2 cellular contexts compared by ENCODE assay signal in the genomic region with DNA sequence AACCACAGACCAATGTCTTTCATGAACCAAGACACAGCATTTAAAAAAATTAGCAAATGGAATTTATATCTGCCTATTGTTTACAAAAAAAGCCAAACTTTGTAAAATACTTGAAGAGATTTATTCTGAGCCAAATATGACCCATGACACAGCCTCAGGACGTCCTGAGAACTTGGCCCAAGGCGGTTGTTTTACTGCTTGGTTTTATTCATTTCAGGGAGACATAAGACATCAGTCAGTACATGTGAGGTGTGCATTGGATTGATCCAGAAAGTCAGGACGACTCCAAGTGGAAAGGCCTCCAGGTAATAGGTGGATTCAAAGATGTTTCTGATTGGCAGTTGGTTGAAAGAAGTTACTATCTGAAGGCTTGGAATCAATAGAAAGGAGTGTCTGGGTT.
TF ChIP-seq lines count a peak whose summit lies in the region.

No MANE protein-coding gene starts in this region.

TF ChIP-seq in K562, 482 proteins besides CTCF, POLR2A, EP300 and RAD21 (continued from another document):
- TF ChIP-seq, protein P1, sequence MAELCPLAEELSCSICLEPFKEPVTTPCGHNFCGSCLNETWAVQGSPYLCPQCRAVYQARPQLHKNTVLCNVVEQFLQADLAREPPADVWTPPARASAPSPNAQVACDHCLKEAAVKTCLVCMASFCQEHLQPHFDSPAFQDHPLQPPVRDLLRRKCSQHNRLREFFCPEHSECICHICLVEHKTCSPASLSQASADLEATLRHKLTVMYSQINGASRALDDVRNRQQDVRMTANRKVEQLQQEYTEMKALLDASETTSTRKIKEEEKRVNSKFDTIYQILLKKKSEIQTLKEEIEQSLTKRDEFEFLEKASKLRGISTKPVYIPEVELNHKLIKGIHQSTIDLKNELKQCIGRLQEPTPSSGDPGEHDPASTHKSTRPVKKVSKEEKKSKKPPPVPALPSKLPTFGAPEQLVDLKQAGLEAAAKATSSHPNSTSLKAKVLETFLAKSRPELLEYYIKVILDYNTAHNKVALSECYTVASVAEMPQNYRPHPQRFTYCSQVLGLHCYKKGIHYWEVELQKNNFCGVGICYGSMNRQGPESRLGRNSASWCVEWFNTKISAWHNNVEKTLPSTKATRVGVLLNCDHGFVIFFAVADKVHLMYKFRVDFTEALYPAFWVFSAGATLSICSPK (IDR thresholded peaks at IDR 0.05; ENCODE audit: borderline replicate concordance): no peak
- no peak for TF ChIP-seq ZNF140 (CRISPR knock-in tag; IDR thresholded peaks at IDR 0.05)
- TF ChIP-seq EWSR1 (IDR thresholded peaks at IDR 0.05; ENCODE audit: borderline replicate concordance, low read depth, partially characterized antibody): no peak
- TF ChIP-seq FUS (optimal IDR thresholded peaks at IDR 0.05; ENCODE audit: low read depth, low read length): no peak
- TF ChIP-seq TAL1 (IDR thresholded peaks at IDR 0.05): no peak
- TF ChIP-seq NFIX (CRISPR knock-in tag; IDR thresholded peaks at IDR 0.05; ENCODE audit: low read depth): no peak
- TF ChIP-seq, protein P2, sequence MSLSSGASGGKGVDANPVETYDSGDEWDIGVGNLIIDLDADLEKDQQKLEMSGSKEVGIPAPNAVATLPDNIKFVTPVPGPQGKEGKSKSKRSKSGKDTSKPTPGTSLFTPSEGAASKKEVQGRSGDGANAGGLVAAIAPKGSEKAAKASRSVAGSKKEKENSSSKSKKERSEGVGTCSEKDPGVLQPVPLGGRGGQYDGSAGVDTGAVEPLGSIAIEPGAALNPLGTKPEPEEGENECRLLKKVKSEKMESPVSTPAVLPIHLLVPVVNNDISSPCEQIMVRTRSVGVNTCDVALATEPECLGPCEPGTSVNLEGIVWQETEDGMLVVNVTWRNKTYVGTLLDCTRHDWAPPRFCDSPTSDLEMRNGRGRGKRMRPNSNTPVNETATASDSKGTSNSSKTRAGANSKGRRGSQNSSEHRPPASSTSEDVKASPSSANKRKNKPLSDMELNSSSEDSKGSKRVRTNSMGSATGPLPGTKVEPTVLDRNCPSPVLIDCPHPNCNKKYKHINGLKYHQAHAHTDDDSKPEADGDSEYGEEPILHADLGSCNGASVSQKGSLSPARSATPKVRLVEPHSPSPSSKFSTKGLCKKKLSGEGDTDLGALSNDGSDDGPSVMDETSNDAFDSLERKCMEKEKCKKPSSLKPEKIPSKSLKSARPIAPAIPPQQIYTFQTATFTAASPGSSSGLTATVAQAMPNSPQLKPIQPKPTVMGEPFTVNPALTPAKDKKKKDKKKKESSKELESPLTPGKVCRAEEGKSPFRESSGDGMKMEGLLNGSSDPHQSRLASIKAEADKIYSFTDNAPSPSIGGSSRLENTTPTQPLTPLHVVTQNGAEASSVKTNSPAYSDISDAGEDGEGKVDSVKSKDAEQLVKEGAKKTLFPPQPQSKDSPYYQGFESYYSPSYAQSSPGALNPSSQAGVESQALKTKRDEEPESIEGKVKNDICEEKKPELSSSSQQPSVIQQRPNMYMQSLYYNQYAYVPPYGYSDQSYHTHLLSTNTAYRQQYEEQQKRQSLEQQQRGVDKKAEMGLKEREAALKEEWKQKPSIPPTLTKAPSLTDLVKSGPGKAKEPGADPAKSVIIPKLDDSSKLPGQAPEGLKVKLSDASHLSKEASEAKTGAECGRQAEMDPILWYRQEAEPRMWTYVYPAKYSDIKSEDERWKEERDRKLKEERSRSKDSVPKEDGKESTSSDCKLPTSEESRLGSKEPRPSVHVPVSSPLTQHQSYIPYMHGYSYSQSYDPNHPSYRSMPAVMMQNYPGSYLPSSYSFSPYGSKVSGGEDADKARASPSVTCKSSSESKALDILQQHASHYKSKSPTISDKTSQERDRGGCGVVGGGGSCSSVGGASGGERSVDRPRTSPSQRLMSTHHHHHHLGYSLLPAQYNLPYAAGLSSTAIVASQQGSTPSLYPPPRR (CRISPR knock-in tag; IDR thresholded peaks at IDR 0.05; ENCODE audit: borderline replicate concordance): no peak
- no peak for TF ChIP-seq MYNN (IDR thresholded peaks at IDR 0.05)
- TF ChIP-seq MYNN (CRISPR knock-in tag; IDR thresholded peaks at IDR 0.05): no peak
- TF ChIP-seq, protein P3, sequence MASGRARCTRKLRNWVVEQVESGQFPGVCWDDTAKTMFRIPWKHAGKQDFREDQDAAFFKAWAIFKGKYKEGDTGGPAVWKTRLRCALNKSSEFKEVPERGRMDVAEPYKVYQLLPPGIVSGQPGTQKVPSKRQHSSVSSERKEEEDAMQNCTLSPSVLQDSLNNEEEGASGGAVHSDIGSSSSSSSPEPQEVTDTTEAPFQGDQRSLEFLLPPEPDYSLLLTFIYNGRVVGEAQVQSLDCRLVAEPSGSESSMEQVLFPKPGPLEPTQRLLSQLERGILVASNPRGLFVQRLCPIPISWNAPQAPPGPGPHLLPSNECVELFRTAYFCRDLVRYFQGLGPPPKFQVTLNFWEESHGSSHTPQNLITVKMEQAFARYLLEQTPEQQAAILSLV (tag; IDR thresholded peaks at IDR 0.05): no peak
- no peak for TF ChIP-seq MEF2D (tag; conservative IDR thresholded peaks at IDR 0.05; ENCODE audit: low read depth)
- TF ChIP-seq, protein P4, sequence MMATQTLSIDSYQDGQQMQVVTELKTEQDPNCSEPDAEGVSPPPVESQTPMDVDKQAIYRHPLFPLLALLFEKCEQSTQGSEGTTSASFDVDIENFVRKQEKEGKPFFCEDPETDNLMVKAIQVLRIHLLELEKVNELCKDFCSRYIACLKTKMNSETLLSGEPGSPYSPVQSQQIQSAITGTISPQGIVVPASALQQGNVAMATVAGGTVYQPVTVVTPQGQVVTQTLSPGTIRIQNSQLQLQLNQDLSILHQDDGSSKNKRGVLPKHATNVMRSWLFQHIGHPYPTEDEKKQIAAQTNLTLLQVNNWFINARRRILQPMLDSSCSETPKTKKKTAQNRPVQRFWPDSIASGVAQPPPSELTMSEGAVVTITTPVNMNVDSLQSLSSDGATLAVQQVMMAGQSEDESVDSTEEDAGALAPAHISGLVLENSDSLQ (IDR thresholded peaks at IDR 0.05): no peak

TF ChIP-seq in HEK293T, 16 proteins besides CTCF, POLR2A, EP300 and RAD21 (continued from another document):
- TF ChIP-seq ELF4 (IDR thresholded peaks at IDR 0.05) (no peak), L3MBTL2 (conservative IDR thresholded peaks at IDR 0.05) (no peak), SUZ12 (IDR thresholded peaks at IDR 0.05) (no peak), FOXM1 (IDR thresholded peaks at IDR 0.05; ENCODE audit: borderline replicate concordance) (no peak), FOXA1 (IDR thresholded peaks at IDR 0.05) (no peak)
